19 cellular contexts compared by ENCODE assay signal in the genomic region with DNA sequence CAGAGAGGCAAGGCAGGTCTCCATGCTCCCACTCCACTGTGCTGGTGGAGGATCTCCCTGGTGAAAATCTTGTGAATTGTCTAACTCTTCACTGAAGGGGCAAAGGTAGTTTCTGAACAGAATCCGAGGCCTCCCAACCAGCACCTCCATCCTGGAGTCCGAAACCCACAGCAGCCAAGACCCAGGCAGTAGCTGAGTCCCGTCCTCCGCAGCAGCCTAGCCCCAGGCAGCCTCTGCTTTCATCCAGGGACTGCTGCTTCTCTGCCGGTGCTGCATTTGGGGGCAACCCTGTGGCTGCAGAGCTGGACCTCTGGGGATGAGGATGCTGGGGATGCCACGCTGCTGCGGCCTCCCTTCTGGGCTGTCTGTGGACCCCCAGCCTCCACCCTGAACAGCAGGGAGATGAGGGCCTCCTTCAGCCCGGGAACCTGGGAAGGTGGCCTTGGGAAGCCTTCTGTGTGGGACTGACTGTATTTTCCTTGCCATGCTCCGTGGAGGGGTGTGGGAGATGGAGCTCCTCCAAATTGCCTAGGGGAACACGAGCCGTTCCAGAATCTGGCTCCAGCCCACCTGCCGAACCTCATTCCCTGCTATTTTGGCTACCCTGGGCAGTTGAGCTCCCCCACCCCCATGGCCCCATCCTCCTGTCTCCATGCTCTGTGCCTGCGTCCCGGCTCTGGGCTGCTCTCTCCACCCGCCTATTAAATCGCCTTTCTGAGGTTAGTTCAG. TPM values are rescaled to one million over a fixed set of nuclear protein-coding genes. Genes with fewer than 3 reads are reported as not detected.
DNase-seq lines count a peak whose midpoint lies in the region; ATAC-seq and TF ChIP-seq lines count a peak whose summit lies in the region.
"Had no signal": no experiment of that assay in that cellular context is flagged by ENCODE, and none has a peak within 500 bp of the region (broad histone marks: within the 10 kb centered on the region; RNA-seq: fewer than 3 reads in every experiment).

No MANE protein-coding gene starts in this region.

- no peak for DNase-seq in activated CD4-positive, alpha-beta T cell treated with anti-CD3 and anti-CD28 coated beads, Interleukin-2, amount 10 ng/mL, durations not matched to agents 24 days and 14 days
- DNase-seq in activated CD4-positive, alpha-beta T cell treated with anti-CD3 and anti-CD28 coated beads, Interleukin-2, amount 50 U/mL, for 4 hours: no peak
- DNase-seq in dorsolateral prefrontal cortex (no peak), sigmoid colon (peak; percentile 53), vagina (ENCODE audit: extremely low spot score in 2 of 2) (no peak)
- DNase-seq: amniotic stem cell, NCI-H2227 treated with DMSO at 0.1 percent for 48 hours, SIG-M5 had no signal

- ATAC-seq in GM18511 (IDR thresholded peaks at IDR 0.05; ENCODE audit: unreplicated experiment) (no peak), HG03520 (IDR thresholded peaks at IDR 0.05; ENCODE audit: unreplicated experiment) (no peak), GM18520 (IDR thresholded peaks at IDR 0.05; ENCODE audit: unreplicated experiment) (no peak)

- TF ChIP-seq CTCF in dorsolateral prefrontal cortex (IDR thresholded peaks at IDR 0.05 in 54 of 56, conservative IDR thresholded peaks at IDR 0.05 in 2 of 56; ENCODE audit: low read depth in 1 of 56, partially characterized antibody in 56 of 56) (no peak), sigmoid colon (IDR thresholded peaks at IDR 0.05) (no peak), vagina (IDR thresholded peaks at IDR 0.05) (no peak)

- no peak for TF ChIP-seq EP300 in sigmoid colon (IDR thresholded peaks at IDR 0.05)

- H3K36me3 ChIP-seq in sigmoid colon: no peaks in the 10 kb centered on the region
- no peaks in the 10 kb centered on the region for H3K36me3 ChIP-seq in vagina
- H3K36me3 ChIP-seq: colonic mucosa, heart right ventricle, upper lobe of left lung had no signal

- H3K4me1 ChIP-seq in sigmoid colon (peaks cover 0 to 10% (median 0%) of the 10 kb centered on the region in 4 donors), vagina (peaks cover 26% of the 10 kb centered on the region)
- H3K4me1 ChIP-seq: colonic mucosa had no signal

- H3K9me3 Mint-ChIP-seq in activated CD4-positive, alpha-beta T cell treated with anti-CD3 and anti-CD28 coated beads, Interleukin-2, amount 10 ng/mL, durations not matched to agents 24 days and 14 days: no peaks in the 10 kb centered on the region
- H3K9me3 Mint-ChIP-seq: activated B cell treated with CpG ODN at 0.5 μM for 24 hours; activated T-helper 1 cell treated with anti-CD3 and anti-CD28 coated beads, Interleukin-12 subunit alpha, Interleukin-12 subunit beta, Interleukin-2, Interleukin-4 antibody, amounts not matched to agents 30 ng/mL and 10 ng/mL and 1 ng/mL, durations not matched to agents 14 hours and 24 hours and 36 hours; CD4-positive, CD25-positive, alpha-beta regulatory T cell; stimulated activated naive CD8-positive, alpha-beta T cell treated with anti-CD3 and anti-CD28 coated beads, Interleukin-15, amount 100 ng/mL, for 72 hours had no signal

- H3K9me3 ChIP-seq in sigmoid colon (no peaks in the 10 kb centered on the region), vagina (no peaks in the 10 kb centered on the region)
- H3K9me3 ChIP-seq: colonic mucosa, heart right ventricle, upper lobe of left lung had no signal

- H3K27me3 ChIP-seq in dorsolateral prefrontal cortex (no peaks in the 10 kb centered on the region), sigmoid colon (no peaks in the 10 kb centered on the region), vagina (no peaks in the 10 kb centered on the region)
- H3K27me3 ChIP-seq: colonic mucosa, heart right ventricle, upper lobe of left lung had no signal

- H3K4me1 Mint-ChIP-seq in activated CD4-positive, alpha-beta T cell treated with anti-CD3 and anti-CD28 coated beads, Interleukin-2, amount 10 ng/mL, durations not matched to agents 24 days and 14 days: peaks cover 18% of the 10 kb centered on the region
- H3K4me1 Mint-ChIP-seq: activated B cell treated with CpG ODN at 0.5 μM for 24 hours had no signal

- no peaks in the 10 kb centered on the region for H3K36me3 Mint-ChIP-seq in activated CD4-positive, alpha-beta T cell treated with anti-CD3 and anti-CD28 coated beads, Interleukin-2, amount 10 ng/mL, durations not matched to agents 24 days and 14 days (ENCODE audit: low read depth)
- H3K36me3 Mint-ChIP-seq: CD4-positive, CD25-positive, alpha-beta regulatory T cell had no signal

- H3K27ac ChIP-seq in dorsolateral prefrontal cortex (peak overlapping the region in 31 of 59 donors; percentile 10 to 81 (median 54)), sigmoid colon (peak overlapping the region in 1 of 4 donors; percentile 59), vagina (peak overlapping the region; percentile 66)
- H3K27ac ChIP-seq: 22Rv1, colonic mucosa had no signal

- WGBS in sigmoid colon, 2 donors: 91 to 92% methylated on average over 16 of the region's 16 CpGs

- peaks cover 5% of the 10 kb centered on the region for H3K27me3 Mint-ChIP-seq in activated CD4-positive, alpha-beta T cell treated with anti-CD3 and anti-CD28 coated beads, Interleukin-2, amount 10 ng/mL, durations not matched to agents 24 days and 14 days
- H3K27me3 Mint-ChIP-seq: CD4-positive, CD25-positive, alpha-beta regulatory T cell had no signal

- TF ChIP-seq POLR2A in sigmoid colon (IDR thresholded peaks at IDR 0.05) (no peak), vagina (IDR thresholded peaks at IDR 0.05) (no peak)

- H3K27ac Mint-ChIP-seq in activated CD4-positive, alpha-beta T cell treated with anti-CD3 and anti-CD28 coated beads, Interleukin-2, amount 10 ng/mL, durations not matched to agents 24 days and 14 days: peak overlapping the region; percentile 40
- H3K27ac Mint-ChIP-seq: activated B cell treated with CpG ODN at 0.5 μM for 24 hours; CD4-positive, CD25-positive, alpha-beta regulatory T cell had no signal

- no peak overlapping the region for H3K4me3 ChIP-seq in dorsolateral prefrontal cortex
- H3K4me3 ChIP-seq in sigmoid colon: no peak overlapping the region
- H3K4me3 ChIP-seq in vagina: no peak overlapping the region
- H3K4me3 ChIP-seq: colonic mucosa, heart right ventricle, upper lobe of left lung had no signal

- no peak overlapping the region for H3K4me3 Mint-ChIP-seq in activated CD4-positive, alpha-beta T cell treated with anti-CD3 and anti-CD28 coated beads, Interleukin-2, amount 10 ng/mL, durations not matched to agents 24 days and 14 days
- H3K4me3 Mint-ChIP-seq: activated B cell treated with CpG ODN at 0.5 μM for 24 hours; activated T-helper 1 cell treated with anti-CD3 and anti-CD28 coated beads, Interleukin-12 subunit alpha, Interleukin-12 subunit beta, Interleukin-2, Interleukin-4 antibody, amounts not matched to agents 30 ng/mL and 10 ng/mL and 1 ng/mL, durations not matched to agents 14 hours and 24 hours and 36 hours; CD4-positive, CD25-positive, alpha-beta regulatory T cell; stimulated activated naive CD8-positive, alpha-beta T cell treated with anti-CD3 and anti-CD28 coated beads, Interleukin-15, amount 100 ng/mL, for 72 hours had no signal

- intact Hi-C loops in activated CD4-positive, alpha-beta T cell treated with anti-CD3 and anti-CD28 coated beads, Interleukin-2, amount 10 ng/mL, durations not matched to agents 24 days and 14 days (cut with micrococcal nuclease): loop anchor here (5.0 kb wide), 2 partner anchors 160 to 195 kb away; no protein-coding TSS in a partner anchor
- intact Hi-C loops in dorsolateral prefrontal cortex (cut with DNase I): loop anchor here (5.0 to 10.0 kb wide), 4 partner anchors 85 to 747 kb away; a partner anchor contains a TSS
- intact Hi-C loops in sigmoid colon (cut with DNase I): loop anchor here (1.0 to 5.0 kb wide), 2 partner anchors 104 to 450 kb away; a partner anchor contains a TSS
- intact Hi-C loops in vagina (cut with DNase I): no loop called here

RNA-seq across cellular contexts. Expression of a gene that starts 48.1 kb away (rescaled TPM):
- total RNA-seq in activated CD4-positive, alpha-beta T cell treated with anti-CD3 and anti-CD28 coated beads, Interleukin-2, amount 10 ng/mL, durations not matched to agents 24 days and 14 days: 0.05 and 0.24 TPM in 2 replicates
- total RNA-seq in dorsolateral prefrontal cortex (10 to 100 TPM; 21.2 to 61.8 (median 37.2) TPM), sigmoid colon (1 to 10 TPM in 3 of 4 donors, under 1 TPM in 1; 0.71 to 2.5 (median 1.6) TPM), vagina (35.4 TPM)
- polyA plus RNA-seq in sigmoid colon: under 1 TPM in 2 of 3 donors, not detected in 1; 0.28 to 0.46 TPM

Comparison
In these comparisons a context has a peak if more than half of its experiments do, and no peak if none do; other contexts are left out.
1. RNA of a gene that starts 48.1 kb away (total RNA-seq): 21.2 to 61.8 TPM in dorsolateral prefrontal cortex and 35.4 TPM in vagina (single experiment); 0.71 to 2.5 TPM in sigmoid colon and 0.05 to 0.24 TPM in activated CD4-positive, alpha-beta T cell treated with anti-CD3 and anti-CD28 coated beads, Interleukin-2, amount 10 ng/mL, durations not matched to agents 24 days and 14 days; every median in the first group is over 4 times any median in the second.